ENCODE assay signal across 17 cellular contexts in genomic region chr2:216362730-216363129, GRCh38. TPM values are rescaled to one million over a fixed set of nuclear protein-coding genes. Genes with fewer than 3 reads are reported as not detected.
DNase-seq lines count a peak whose midpoint lies in the region; ATAC-seq, FAIRE-seq and TF ChIP-seq lines count a peak whose summit lies in the region.
"Had no signal": no experiment of that assay in that cellular context is flagged by ENCODE, and none has a peak within 500 bp of the region (broad histone marks: within the 10 kb centered on the region; RNA-seq: fewer than 3 reads in every experiment).

No MANE protein-coding gene starts in this region.

- TF ChIP-seq CTCF in HepG2 (CRISPR knock-in tag; IDR thresholded peaks at IDR 0.05) (no peak), right lobe of liver (IDR thresholded peaks at IDR 0.05) (no peak), mucosa of descending colon (IDR thresholded peaks at IDR 0.05) (no peak), PC-9 (conservative IDR thresholded peaks at IDR 0.05) (no peak)

- BruUV-seq in HepG2 (replicated peaks; lab: Mats Ljungman, UMichigan): no TSS peak
- no TSS peak for BruUV-seq in PC-9 (replicated peaks; lab: Mats Ljungman, UMichigan)

- H3K36me3 ChIP-seq in HepG2 (replicated peaks in 1 of 2; ENCODE audit: control insufficient read depth in 1 of 2, insufficient read depth in 2 of 2, low read length in 2 of 2) (no peaks in the 10 kb centered on the region), right lobe of liver (no peaks in the 10 kb centered on the region), mucosa of descending colon (ENCODE audit: low read depth) (no peaks in the 10 kb centered on the region), PC-9 (ENCODE audit: low read depth) (no peaks in the 10 kb centered on the region)
- H3K36me3 ChIP-seq: gastroesophageal sphincter, upper lobe of left lung had no signal

- no peaks in the 10 kb centered on the region for H3K9me2 ChIP-seq in PC-9 (ENCODE audit: insufficient read depth)

- POLR2A ChIA-PET in HepG2 (lab: Yijun Ruan, JAX) (no interaction called here), PC-9 (lab: Charles Lee; ENCODE audit: unreplicated experiment) (no interaction called here)

- CTCF ChIA-PET in HepG2 (lab: Yijun Ruan, JAX; ENCODE audit: low intra/inter-chr PET ratio, low total read pairs): no interaction called here
- CTCF ChIA-PET in PC-9 (lab: Charles Lee): interaction anchor here (0.6 to 0.7 kb wide), 2 partner anchors 26 to 146 kb away, joined by 3 read pairs; no protein-coding TSS in a partner anchor

- TF ChIP-seq RAD21 in HepG2 (CRISPR knock-in tag; IDR thresholded peaks at IDR 0.05): no peak

- DNase-seq in HepG2 (ENCODE audit: low spot score) (no peak), right lobe of liver (no peak), NCI-H69 (lab: John Stamatoyannopoulos, UW) (peak; percentile 68), epithelial cell of prostate (ENCODE audit: low read depth, low spot score) (peak; percentile 69), mucosa of descending colon (no peak), PC-9 (no peak), GOT3 (lab: John Stamatoyannopoulos, UW) (no peak), Right ventricle myocardium superior (no peak)
- DNase-seq: activated CD4-positive, alpha-beta T cell treated with anti-CD3 and anti-CD28 coated beads, Interleukin-2, amount 10 ng/mL, durations not matched to agents 7 days and 5 days; activated gamma-delta T cell treated with Interleukin-2 at 50 U/mL for 16 hours; cortex of kidney; DMS53; left cardiac atrium; naive thymus-derived CD8-positive, alpha-beta T cell; upper lobe of left lung had no signal

- TF ChIP-seq EP300 in HepG2 (IDR thresholded peaks at IDR 0.05; ENCODE audit: low read depth in 2 of 2, low read length in 2 of 2) (no peak), HepG2 (CRISPR knock-in tag; IDR thresholded peaks at IDR 0.05; ENCODE audit: borderline replicate concordance) (no peak)

- in situ Hi-C loops in HepG2 (cut with HindIII; ENCODE audit: extremely low pct_ligation_motif_present, low pct_unique_long_range_greater_than_20kb): no loop called here

- TF ChIP-seq POLR2A in HepG2 (IDR thresholded peaks at IDR 0.05; ENCODE audit: insufficient read depth in 1 of 2, low read depth in 2 of 2, low read length in 2 of 2) (no peak), right lobe of liver (IDR thresholded peaks at IDR 0.05) (no peak)

- no peaks in the 10 kb centered on the region for H3K4me1 ChIP-seq in HepG2 (ENCODE audit: insufficient read depth, low read length)
- H3K4me1 ChIP-seq in right lobe of liver: no peaks in the 10 kb centered on the region
- no peaks in the 10 kb centered on the region for H3K4me1 ChIP-seq in mucosa of descending colon (ENCODE audit: low read depth)
- no peaks in the 10 kb centered on the region for H3K4me1 ChIP-seq in PC-9 (replicated peaks; ENCODE audit: insufficient read depth)
- H3K4me1 ChIP-seq: gastroesophageal sphincter, upper lobe of left lung had no signal

- no peak overlapping the region for H3K27ac ChIP-seq in HepG2 (ENCODE audit: extremely low read length, insufficient read depth, low read length)
- no peak overlapping the region for H3K27ac ChIP-seq in right lobe of liver
- H3K27ac ChIP-seq in epithelial cell of prostate: peak overlapping the region; percentile 20
- no peak overlapping the region for H3K27ac ChIP-seq in PC-9
- H3K27ac ChIP-seq: gastroesophageal sphincter, skin epidermis, upper lobe of left lung had no signal

- H3K79me2 ChIP-seq in HepG2 (ENCODE audit: insufficient read depth, low read length) (no peaks in the 10 kb centered on the region), PC-9 (ENCODE audit: low read depth) (no peaks in the 10 kb centered on the region)

- WGBS in HepG2 (ENCODE audit: low lambda C conversion rate): 2% methylated on average over 2 of the region's 2 CpGs
- WGBS in right lobe of liver (ENCODE audit: insufficient coverage, low coverage, low lambda C conversion rate, missing lambda C conversion rate): 58% methylated on average over 2 of the region's 2 CpGs

- H3K4me3 ChIP-seq in HepG2 (replicated peaks in 1 of 3; ENCODE audit: insufficient read depth in 1 of 3, low read depth in 2 of 3, low read length in 3 of 3) (no peak overlapping the region), right lobe of liver (no peak overlapping the region), mucosa of descending colon (no peak overlapping the region), PC-9 (no peak overlapping the region)
- H3K4me3 ChIP-seq: gastroesophageal sphincter, skin epidermis, upper lobe of left lung had no signal

- FAIRE-seq in HepG2 (lab: Jason Lieb, UNC): no peak

- H3K27me3 ChIP-seq in HepG2 (ENCODE audit: control insufficient read depth in 1 of 2, insufficient read depth in 2 of 2, low read length in 2 of 2) (peaks cover 0 to 3% of the 10 kb centered on the region in 2 experiments; a peak in 1 of 5 replicates), right lobe of liver (no peaks in the 10 kb centered on the region), PC-9 (ENCODE audit: insufficient read depth, low read depth) (no peaks in the 10 kb centered on the region)
- H3K27me3 ChIP-seq: upper lobe of left lung had no signal

- H3F3A ChIP-seq in PC-9 (ENCODE audit: insufficient read depth, low read depth): no peaks in the 10 kb centered on the region

- H4K20me1 ChIP-seq in HepG2 (ENCODE audit: insufficient read depth, low read length) (no peaks in the 10 kb centered on the region), PC-9 (ENCODE audit: insufficient read depth) (no peaks in the 10 kb centered on the region)

- no peak for ATAC-seq in HepG2
- ATAC-seq in right lobe of liver: no peak
- no peak for ATAC-seq in mucosa of descending colon
- no peak for ATAC-seq in Right ventricle myocardium superior (ENCODE audit: poor library complexity)
- ATAC-seq: gastroesophageal sphincter; left cardiac atrium; naive thymus-derived CD8-positive, alpha-beta T cell had no signal

- H3K4me2 ChIP-seq in HepG2 (ENCODE audit: low read depth, low read length): no peak overlapping the region
- H3K4me2 ChIP-seq in PC-9: no peak overlapping the region

- H2AFZ ChIP-seq in HepG2 (ENCODE audit: low read length) (no peak overlapping the region), PC-9 (no peak overlapping the region)

- H3K9me3 ChIP-seq in HepG2 (ENCODE audit: low read length) (no peaks in the 10 kb centered on the region), right lobe of liver (no peaks in the 10 kb centered on the region), mucosa of descending colon (no peaks in the 10 kb centered on the region), PC-9 (ENCODE audit: insufficient read depth, low read depth) (no peaks in the 10 kb centered on the region)
- H3K9me3 ChIP-seq: upper lobe of left lung had no signal

- no peak overlapping the region for H3K9ac ChIP-seq in HepG2 (ENCODE audit: insufficient read depth, low read depth, low read length)

- intact Hi-C loops in HepG2 (cut with micrococcal nuclease; ENCODE audit: unreplicated experiment) (no loop called here), right lobe of liver (cut with DNase I) (no loop called here), mucosa of descending colon (cut with DNase I, micrococcal nuclease) (no loop called here), PC-9 (cut with micrococcal nuclease; ENCODE audit: unreplicated experiment) (no loop called here), Right ventricle myocardium superior (cut with DNase I) (no loop called here)

RNA-seq across cellular contexts. Expression of gene MARCHF4, which starts 9.6 kb away (rescaled TPM):
- total RNA-seq in HepG2 (2016; rRNA removed; fragmentation: Illumina TruSeq; extraction: Trizol): not detected in 2 replicates
- total RNA-seq in HepG2 (2016; cell fraction: cytosol; rRNA removed; fragmentation: Illumina TruSeq; extraction: Trizol; ENCODE audit: low read depth): not detected in 2 replicates
- not detected in 2 replicates for total RNA-seq in HepG2 (2016; cell fraction: insoluble cytoplasmic fraction; rRNA removed; fragmentation: Illumina TruSeq; extraction: Trizol)
- not detected in 2 replicates for total RNA-seq in HepG2 (2016; cell fraction: membrane; rRNA removed; fragmentation: Illumina TruSeq; extraction: Trizol)
- not detected in 2 replicates for total RNA-seq in HepG2 (2016; cell fraction: nucleus; rRNA removed; fragmentation: Illumina TruSeq; extraction: Trizol)
- polyA plus RNA-seq in HepG2 (2011; rRNA removed): not detected in 2 replicates
- not detected in 2 replicates for polyA plus RNA-seq in HepG2 (2011; cell fraction: cytosol; rRNA removed)
- polyA plus RNA-seq in HepG2 (2011; cell fraction: nucleus; rRNA removed): not detected in 2 replicates
- not detected in 2 replicates for polyA plus RNA-seq in HepG2 (2012)
- not detected in 2 replicates for polyA plus RNA-seq in HepG2 (2016; cell fraction: cytosol; fragmentation: Illumina TruSeq; extraction: Trizol; ENCODE audit: low read depth)
- polyA plus RNA-seq in HepG2 (2016; cell fraction: insoluble cytoplasmic fraction; fragmentation: Illumina TruSeq; extraction: Trizol; ENCODE audit: low read depth): not detected in 2 replicates
- not detected in 2 replicates for polyA plus RNA-seq in HepG2 (2016; cell fraction: membrane; fragmentation: Illumina TruSeq; extraction: Trizol; ENCODE audit: low read depth)
- polyA plus RNA-seq in HepG2 (2016; cell fraction: nucleus; fragmentation: Illumina TruSeq; extraction: Trizol; ENCODE audit: insufficient read depth, low read depth): not detected in 2 replicates
- not detected in 2 replicates for polyA minus RNA-seq in HepG2 (2011; rRNA and poly(A)+ RNA removed; ENCODE audit: low replicate concordance)
- not detected in 2 replicates for polyA minus RNA-seq in HepG2 (2011; cell fraction: cytosol; rRNA and poly(A)+ RNA removed)
- not detected in 2 replicates for polyA minus RNA-seq in HepG2 (2011; cell fraction: nucleus; rRNA and poly(A)+ RNA removed)
- total RNA-seq in right lobe of liver: not detected
- total RNA-seq in mucosa of descending colon: under 1 TPM; 0.22 to 0.29 (median 0.25) TPM
- 7.7 and 14.5 TPM in 2 replicates for total RNA-seq in PC-9 (2021)
- total RNA-seq in Right ventricle myocardium superior: not detected
- total RNA-seq: activated CD4-positive, alpha-beta T cell treated with anti-CD3 and anti-CD28 coated beads, Interleukin-2, amount 10 ng/mL, durations not matched to agents 7 days and 5 days; gastroesophageal sphincter; naive thymus-derived CD8-positive, alpha-beta T cell had no signal
- polyA plus RNA-seq: naive thymus-derived CD8-positive, alpha-beta T cell had no signal

RNA-seq across cellular contexts. Expression of gene SMARCAL1, which starts 49.6 kb away (rescaled TPM):
- total RNA-seq in HepG2 (2016; rRNA removed; fragmentation: Illumina TruSeq; extraction: Trizol) (12.7 and 19.8 TPM in 2 replicates), right lobe of liver (10 to 100 TPM in 1 of 6 experiments, 1 to 10 TPM in 5; 6.1 to 11.0 (median 7.9) TPM), mucosa of descending colon (10 to 100 TPM; 16.4 to 20.0 (median 17.8) TPM), PC-9 (2021) (39.7 and 40.5 TPM in 2 replicates), Right ventricle myocardium superior (7.9 TPM)
- 3.3 and 3.7 TPM in 2 replicates for total RNA-seq in HepG2 (2016; cell fraction: cytosol; rRNA removed; fragmentation: Illumina TruSeq; extraction: Trizol; ENCODE audit: low read depth)
- total RNA-seq in HepG2 (2016; cell fraction: insoluble cytoplasmic fraction; rRNA removed; fragmentation: Illumina TruSeq; extraction: Trizol): 12.7 and 17.1 TPM in 2 replicates
- 7.4 and 8.8 TPM in 2 replicates for total RNA-seq in HepG2 (2016; cell fraction: membrane; rRNA removed; fragmentation: Illumina TruSeq; extraction: Trizol)
- 16.3 and 18.3 TPM in 2 replicates for total RNA-seq in HepG2 (2016; cell fraction: nucleus; rRNA removed; fragmentation: Illumina TruSeq; extraction: Trizol)
- polyA plus RNA-seq in HepG2 (2011; rRNA removed): 21.3 and 21.5 TPM in 2 replicates
- 17.3 and 19.5 TPM in 2 replicates for polyA plus RNA-seq in HepG2 (2011; cell fraction: cytosol; rRNA removed)
- 19.4 and 19.6 TPM in 2 replicates for polyA plus RNA-seq in HepG2 (2011; cell fraction: nucleus; rRNA removed)
- polyA plus RNA-seq in HepG2 (2012): 14.3 and 16.2 TPM in 2 replicates
- 2.5 and 2.9 TPM in 2 replicates for polyA plus RNA-seq in HepG2 (2016; cell fraction: cytosol; fragmentation: Illumina TruSeq; extraction: Trizol; ENCODE audit: low read depth)
- polyA plus RNA-seq in HepG2 (2016; cell fraction: insoluble cytoplasmic fraction; fragmentation: Illumina TruSeq; extraction: Trizol; ENCODE audit: low read depth): 26.3 and 27.1 TPM in 2 replicates
- 5.3 and 6.7 TPM in 2 replicates for polyA plus RNA-seq in HepG2 (2016; cell fraction: membrane; fragmentation: Illumina TruSeq; extraction: Trizol; ENCODE audit: low read depth)
- 13.0 and 15.0 TPM in 2 replicates for polyA plus RNA-seq in HepG2 (2016; cell fraction: nucleus; fragmentation: Illumina TruSeq; extraction: Trizol; ENCODE audit: insufficient read depth, low read depth)
- polyA minus RNA-seq in HepG2 (2011; rRNA and poly(A)+ RNA removed; ENCODE audit: low replicate concordance): 18.0 and 80.7 TPM in 2 replicates
- polyA minus RNA-seq in HepG2 (2011; cell fraction: cytosol; rRNA and poly(A)+ RNA removed): 16.0 and 16.8 TPM in 2 replicates
- polyA minus RNA-seq in HepG2 (2011; cell fraction: nucleus; rRNA and poly(A)+ RNA removed): 74.2 and 76.8 TPM in 2 replicates

Comparison
In these comparisons a context has a peak if more than half of its experiments do, and no peak if none do; other contexts are left out.
1. DNase-seq: peak in NCI-H69 (single experiment) and epithelial cell of prostate (single experiment); none in HepG2 (single experiment), right lobe of liver (0 of 3), mucosa of descending colon (0 of 3), PC-9 (0 of 2), GOT3 (single experiment) and Right ventricle myocardium superior (single experiment).